ENCODE assay signal across 2 cellular contexts in the genomic region with DNA sequence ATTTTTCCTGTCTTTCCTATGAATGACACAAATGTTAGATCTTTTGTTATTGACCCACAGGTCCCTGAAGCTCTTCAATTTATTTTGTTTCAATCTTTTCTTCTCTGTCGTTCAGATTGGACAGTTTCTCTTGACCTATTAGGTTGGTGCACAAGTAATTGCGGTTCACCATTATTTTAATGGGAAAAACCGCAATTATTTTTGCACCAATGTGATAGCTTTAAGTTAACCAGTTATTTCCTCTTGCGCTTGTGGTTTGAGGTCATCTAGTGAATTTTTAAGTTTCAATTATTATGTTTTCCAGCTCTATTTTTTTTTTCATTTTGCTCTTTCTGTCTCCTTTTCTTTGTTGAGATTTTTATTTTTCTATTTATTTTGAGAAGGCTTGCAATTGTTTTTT.
A peak's percentile ranks its signal among the peaks of the same experiment; 100 is the strongest.
TF ChIP-seq lines count a peak whose summit lies in the region.

No MANE protein-coding gene starts in this region.

TF ChIP-seq in HepG2, 621 proteins besides CTCF, POLR2A, EP300 and RAD21 (continues in another document):
- TF ChIP-seq, protein P1, sequence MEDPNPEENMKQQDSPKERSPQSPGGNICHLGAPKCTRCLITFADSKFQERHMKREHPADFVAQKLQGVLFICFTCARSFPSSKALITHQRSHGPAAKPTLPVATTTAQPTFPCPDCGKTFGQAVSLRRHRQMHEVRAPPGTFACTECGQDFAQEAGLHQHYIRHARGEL (CRISPR knock-in tag; IDR thresholded peaks at IDR 0.05): no peak
- TF ChIP-seq, protein P2, sequence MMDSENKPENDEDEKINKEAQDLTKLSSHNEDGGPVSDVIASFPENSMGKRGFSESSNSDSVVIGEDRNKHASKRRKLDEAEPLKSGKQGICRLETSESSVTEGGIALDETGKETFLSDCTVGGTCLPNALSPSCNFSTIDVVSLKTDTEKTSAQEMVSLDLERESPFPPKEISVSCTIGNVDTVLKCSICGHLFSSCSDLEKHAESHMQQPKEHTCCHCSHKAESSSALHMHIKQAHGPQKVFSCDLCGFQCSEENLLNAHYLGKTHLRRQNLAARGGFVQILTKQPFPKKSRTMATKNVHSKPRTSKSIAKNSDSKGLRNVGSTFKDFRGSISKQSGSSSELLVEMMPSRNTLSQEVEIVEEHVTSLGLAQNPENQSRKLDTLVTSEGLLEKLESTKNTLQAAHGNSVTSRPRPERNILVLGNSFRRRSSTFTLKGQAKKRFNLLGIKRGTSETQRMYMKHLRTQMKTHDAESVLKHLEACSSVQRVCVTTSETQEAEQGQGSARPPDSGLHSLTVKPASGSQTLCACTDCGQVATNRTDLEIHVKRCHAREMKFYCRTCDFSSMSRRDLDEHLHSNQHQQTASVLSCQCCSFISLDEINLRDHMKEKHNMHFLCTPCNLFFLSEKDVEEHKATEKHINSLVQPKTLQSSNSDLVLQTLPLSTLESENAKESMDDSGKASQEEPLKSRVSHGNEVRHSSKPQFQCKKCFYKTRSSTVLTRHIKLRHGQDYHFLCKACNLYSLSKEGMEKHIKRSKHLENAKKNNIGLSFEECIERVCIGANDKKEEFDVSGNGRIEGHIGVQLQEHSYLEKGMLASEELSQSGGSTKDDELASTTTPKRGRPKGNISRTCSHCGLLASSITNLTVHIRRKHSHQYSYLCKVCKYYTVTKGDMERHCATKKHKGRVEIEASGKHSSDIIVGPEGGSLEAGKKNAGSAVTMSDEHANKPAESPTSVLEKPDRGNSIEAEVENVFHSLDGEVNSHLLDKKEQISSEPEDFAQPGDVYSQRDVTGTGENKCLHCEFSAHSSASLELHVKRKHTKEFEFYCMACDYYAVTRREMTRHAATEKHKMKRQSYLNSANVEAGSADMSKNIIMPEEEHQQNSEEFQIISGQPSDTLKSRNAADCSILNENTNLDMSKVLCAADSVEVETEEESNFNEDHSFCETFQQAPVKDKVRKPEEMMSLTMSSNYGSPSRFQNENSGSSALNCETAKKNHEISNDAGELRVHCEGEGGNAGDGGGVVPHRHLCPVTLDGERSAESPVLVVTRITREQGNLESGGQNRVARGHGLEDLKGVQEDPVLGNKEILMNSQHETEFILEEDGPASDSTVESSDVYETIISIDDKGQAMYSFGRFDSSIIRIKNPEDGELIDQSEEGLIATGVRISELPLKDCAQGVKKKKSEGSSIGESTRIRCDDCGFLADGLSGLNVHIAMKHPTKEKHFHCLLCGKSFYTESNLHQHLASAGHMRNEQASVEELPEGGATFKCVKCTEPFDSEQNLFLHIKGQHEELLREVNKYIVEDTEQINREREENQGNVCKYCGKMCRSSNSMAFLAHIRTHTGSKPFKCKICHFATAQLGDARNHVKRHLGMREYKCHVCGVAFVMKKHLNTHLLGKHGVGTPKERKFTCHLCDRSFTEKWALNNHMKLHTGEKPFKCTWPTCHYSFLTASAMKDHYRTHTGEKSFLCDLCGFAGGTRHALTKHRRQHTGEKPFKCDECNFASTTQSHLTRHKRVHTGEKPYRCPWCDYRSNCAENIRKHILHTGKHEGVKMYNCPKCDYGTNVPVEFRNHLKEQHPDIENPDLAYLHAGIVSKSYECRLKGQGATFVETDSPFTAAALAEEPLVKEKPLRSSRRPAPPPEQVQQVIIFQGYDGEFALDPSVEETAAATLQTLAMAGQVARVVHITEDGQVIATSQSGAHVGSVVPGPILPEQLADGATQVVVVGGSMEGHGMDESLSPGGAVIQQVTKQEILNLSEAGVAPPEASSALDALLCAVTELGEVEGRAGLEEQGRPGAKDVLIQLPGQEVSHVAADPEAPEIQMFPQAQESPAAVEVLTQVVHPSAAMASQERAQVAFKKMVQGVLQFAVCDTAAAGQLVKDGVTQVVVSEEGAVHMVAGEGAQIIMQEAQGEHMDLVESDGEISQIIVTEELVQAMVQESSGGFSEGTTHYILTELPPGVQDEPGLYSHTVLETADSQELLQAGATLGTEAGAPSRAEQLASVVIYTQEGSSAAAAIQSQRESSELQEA (CRISPR knock-in tag; IDR thresholded peaks at IDR 0.05; ENCODE audit: not compliant biosample characterization): no peak
- TF ChIP-seq CHD4 (IDR thresholded peaks at IDR 0.05; ENCODE audit: borderline replicate concordance, low read length) (no peak), ZMYM2 (CRISPR knock-in tag; IDR thresholded peaks at IDR 0.05) (no peak)

TF ChIP-seq in GM12878, 131 proteins besides CTCF, POLR2A, EP300 and RAD21 (continued from another document):
- TF ChIP-seq, protein P3, sequence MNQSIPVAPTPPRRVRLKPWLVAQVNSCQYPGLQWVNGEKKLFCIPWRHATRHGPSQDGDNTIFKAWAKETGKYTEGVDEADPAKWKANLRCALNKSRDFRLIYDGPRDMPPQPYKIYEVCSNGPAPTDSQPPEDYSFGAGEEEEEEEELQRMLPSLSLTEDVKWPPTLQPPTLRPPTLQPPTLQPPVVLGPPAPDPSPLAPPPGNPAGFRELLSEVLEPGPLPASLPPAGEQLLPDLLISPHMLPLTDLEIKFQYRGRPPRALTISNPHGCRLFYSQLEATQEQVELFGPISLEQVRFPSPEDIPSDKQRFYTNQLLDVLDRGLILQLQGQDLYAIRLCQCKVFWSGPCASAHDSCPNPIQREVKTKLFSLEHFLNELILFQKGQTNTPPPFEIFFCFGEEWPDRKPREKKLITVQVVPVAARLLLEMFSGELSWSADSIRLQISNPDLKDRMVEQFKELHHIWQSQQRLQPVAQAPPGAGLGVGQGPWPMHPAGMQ (IDR thresholded peaks at IDR 0.05; ENCODE audit: borderline replicate concordance): no peak
- TF ChIP-seq CREM (IDR thresholded peaks at IDR 0.05; ENCODE audit: low read depth) (no peak), POLR2AphosphoS2 (IDR thresholded peaks at IDR 0.05; ENCODE audit: low read depth, low read length) (no peak), HDAC6 (IDR thresholded peaks at IDR 0.05; ENCODE audit: unreplicated experiment) (no peak)
- TF ChIP-seq, protein P4, sequence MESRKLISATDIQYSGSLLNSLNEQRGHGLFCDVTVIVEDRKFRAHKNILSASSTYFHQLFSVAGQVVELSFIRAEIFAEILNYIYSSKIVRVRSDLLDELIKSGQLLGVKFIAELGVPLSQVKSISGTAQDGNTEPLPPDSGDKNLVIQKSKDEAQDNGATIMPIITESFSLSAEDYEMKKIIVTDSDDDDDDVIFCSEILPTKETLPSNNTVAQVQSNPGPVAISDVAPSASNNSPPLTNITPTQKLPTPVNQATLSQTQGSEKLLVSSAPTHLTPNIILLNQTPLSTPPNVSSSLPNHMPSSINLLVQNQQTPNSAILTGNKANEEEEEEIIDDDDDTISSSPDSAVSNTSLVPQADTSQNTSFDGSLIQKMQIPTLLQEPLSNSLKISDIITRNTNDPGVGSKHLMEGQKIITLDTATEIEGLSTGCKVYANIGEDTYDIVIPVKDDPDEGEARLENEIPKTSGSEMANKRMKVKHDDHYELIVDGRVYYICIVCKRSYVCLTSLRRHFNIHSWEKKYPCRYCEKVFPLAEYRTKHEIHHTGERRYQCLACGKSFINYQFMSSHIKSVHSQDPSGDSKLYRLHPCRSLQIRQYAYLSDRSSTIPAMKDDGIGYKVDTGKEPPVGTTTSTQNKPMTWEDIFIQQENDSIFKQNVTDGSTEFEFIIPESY (IDR thresholded peaks at IDR 0.05): 0 out of 2 replicates have a peak, but pooled peaks have one; percentile 21
